Comparison of ENCODE assay signal across 11 cellular contexts in genomic region chr22:23237841-23238240, GRCh38. TPM values are rescaled to one million over a fixed set of nuclear protein-coding genes. Genes with fewer than 3 reads are reported as not detected.
DNase-seq lines count a peak whose midpoint lies in the region; ATAC-seq and TF ChIP-seq lines count a peak whose summit lies in the region.
"Had no signal": no experiment of that assay in that cellular context is flagged by ENCODE, and none has a peak within 500 bp of the region (broad histone marks: within the 10 kb centered on the region; RNA-seq: fewer than 3 reads in every experiment).

No MANE protein-coding gene starts in this region.

- H3K4me1 ChIP-seq in tibial artery (peaks cover 0 to 88% (median 58%) of the 10 kb centered on the region in 4 donors), aorta (ENCODE audit: control insufficient read depth in 1 of 2, insufficient read depth in 2 of 2, low read length in 2 of 2) (no peaks in the 10 kb centered on the region)

- H3K27ac ChIP-seq in tibial artery (peak overlapping the region; percentile 63 to 66), aorta (ENCODE audit: low read depth in 1 of 2, low read length in 2 of 2) (peak overlapping the region in 1 of 2 donors; percentile 68)
- H3K27ac ChIP-seq: SJSA1 had no signal

- DNase-seq in activated naive CD4-positive, alpha-beta T cell treated with Interleukin-2 at 50 U/mL for 16 hours = peak; percentile 68
- no peak for DNase-seq in activated naive CD4-positive, alpha-beta T cell (lab: John Stamatoyannopoulos, UW)
- DNase-seq in activated T-helper 9 cell treated with anti-CD3 and anti-CD28 coated beads, Interleukin-2, amount 50 U/mL, for 16 hours (ENCODE audit: low read depth) = peak; percentile 41
- DNase-seq in tibial artery (no peak), aorta (no peak)
- DNase-seq: stimulated activated naive B cell treated with anti-CD40 and anti-IgM and Interleukin-4, amounts not matched to agents 10 μg/mL and 1 μg/mL and 100 μg/mL, for 72 hours had no signal

- intact Hi-C loops in tibial artery (cut with DNase I; ENCODE audit: low total_unique reads) (no loop called here), aorta (cut with DNase I) (no loop called here)

- peak overlapping the region in 1 of 3 experiments; percentile 49 for H3K4me3 Mint-ChIP-seq in nephron
- H3K4me3 Mint-ChIP-seq: B cell; stimulated activated naive B cell treated with anti-CD40 and anti-IgM and Interleukin-4, amounts not matched to agents 10 μg/mL and 1 μg/mL and 100 μg/mL, for 72 hours had no signal

- H3K4me3 ChIP-seq in tibial artery = no peak overlapping the region
- no peak overlapping the region for H3K4me3 ChIP-seq in aorta (ENCODE audit: low read length in 2 of 2)
- H3K4me3 ChIP-seq: SJSA1 had no signal

- TF ChIP-seq CTCF in nephron (IDR thresholded peaks at IDR 0.05; ENCODE audit: unreplicated experiment in 3 of 3) (no peak), tibial artery (IDR thresholded peaks at IDR 0.05) (no peak)

- H3K4me1 Mint-ChIP-seq in nephron = peaks cover 56% of the 10 kb centered on the region

- H3K9me3 Mint-ChIP-seq in nephron = peaks cover 4% of the 10 kb centered on the region

- 93 to 94% methylated on average over 10 of the region's 10 CpGs for WGBS in aorta, 2 donors

- H3K27ac Mint-ChIP-seq in nephron = peak overlapping the region; percentile 52 to 78 (median 75)
- H3K27ac Mint-ChIP-seq: B cell had no signal

- H3K36me3 Mint-ChIP-seq in nephron (ENCODE audit: low read depth) = peaks cover 14% of the 10 kb centered on the region

- H3K27me3 ChIP-seq in tibial artery (no peaks in the 10 kb centered on the region), aorta (ENCODE audit: control insufficient read depth in 1 of 2, insufficient read depth in 2 of 2, low read length in 1 of 2) (no peaks in the 10 kb centered on the region)
- H3K27me3 ChIP-seq: SJSA1 had no signal

- H3K9me3 ChIP-seq in tibial artery = no peaks in the 10 kb centered on the region
- H3K9me3 ChIP-seq in aorta (ENCODE audit: control insufficient read depth, low read length) = no peaks in the 10 kb centered on the region

- peaks cover 42% of the 10 kb centered on the region for H3K27me3 Mint-ChIP-seq in nephron (ENCODE audit: low read depth)
- H3K27me3 Mint-ChIP-seq: B cell; stimulated activated naive B cell treated with anti-CD40 and anti-IgM and Interleukin-4, amounts not matched to agents 10 μg/mL and 1 μg/mL and 100 μg/mL, for 72 hours had no signal

- H3K36me3 ChIP-seq in tibial artery (no peaks in the 10 kb centered on the region), aorta (ENCODE audit: control insufficient read depth in 1 of 2, insufficient read depth in 2 of 2, low read length in 1 of 2) (no peaks in the 10 kb centered on the region)

- ATAC-seq in aorta (ENCODE audit: low FRiP score) (no peak), HG03135 (IDR thresholded peaks at IDR 0.05; ENCODE audit: unreplicated experiment) (no peak), GM21423 (IDR thresholded peaks at IDR 0.05; ENCODE audit: unreplicated experiment) (no peak)
- ATAC-seq: stimulated activated naive B cell treated with anti-CD40 and anti-IgM and Interleukin-4, amounts not matched to agents 10 μg/mL and 1 μg/mL and 100 μg/mL, for 72 hours had no signal

RNA-seq across cellular contexts. Expression of gene BCR, which starts 57.5 kb away (rescaled TPM):
- total RNA-seq in aorta = 100 to 1,000 TPM; 113 to 120 TPM
- polyA plus RNA-seq in aorta = 10 to 100 TPM in 1 of 2 donors, 1 to 10 TPM in 1; 5.3 to 30.1 TPM

Comparison
In these comparisons a context has a peak if more than half of its experiments do, and no peak if none do; other contexts are left out.
1. DNase-seq: peak in activated naive CD4-positive, alpha-beta T cell treated with Interleukin-2 at 50 U/mL for 16 hours (single experiment) and activated T-helper 9 cell treated with anti-CD3 and anti-CD28 coated beads, Interleukin-2, amount 50 U/mL, for 16 hours (single experiment); none in activated naive CD4-positive, alpha-beta T cell (0 of 4), tibial artery (0 of 2) and aorta (0 of 2).